ENCODE assay signal across 8 cellular contexts in genomic region chr11:7251836-7252682, GRCh38. TPM values are rescaled to one million over a fixed set of nuclear protein-coding genes. Genes with fewer than 3 reads are reported as not detected.
DNase-seq lines count a peak whose midpoint lies in the region; ATAC-seq, FAIRE-seq and TF ChIP-seq lines count a peak whose summit lies in the region.

A gene with protein sequence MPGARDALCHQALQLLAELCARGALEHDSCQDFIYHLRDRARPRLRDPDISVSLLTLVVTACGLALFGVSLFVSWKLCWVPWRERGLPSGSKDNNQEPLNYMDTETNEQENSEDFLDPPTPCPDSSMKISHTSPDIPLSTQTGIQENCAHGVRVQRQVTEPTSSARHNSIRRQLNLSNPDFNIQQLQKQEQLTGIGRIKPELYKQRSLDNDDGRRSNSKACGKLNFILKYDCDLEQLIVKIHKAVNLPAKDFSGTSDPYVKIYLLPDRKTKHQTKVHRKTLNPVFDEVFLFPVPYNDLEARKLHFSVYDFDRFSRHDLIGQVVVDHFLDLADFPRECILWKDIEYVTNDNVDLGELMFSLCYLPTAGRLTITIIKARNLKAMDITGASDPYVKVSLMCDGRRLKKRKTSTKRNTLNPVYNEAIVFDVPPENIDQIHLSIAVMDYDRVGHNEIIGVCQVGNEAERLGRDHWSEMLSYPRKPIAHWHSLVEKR (plus strand): TSS chr11:7251904. CDS start chr11:7252187, 283 bp downstream.

- TF ChIP-seq POLR2A in spleen (IDR thresholded peaks at IDR 0.05): no peak

- H3K9me3 ChIP-seq in kidney (ENCODE audit: control insufficient read depth in 1 of 2, low read length in 2 of 2): peaks cover 0 to 3% of the 10 kb centered on the region in 2 donors
- H3K9me3 ChIP-seq in spleen: peaks cover 0 to 6% (median 0%) of the 10 kb centered on the region in 8 donors

- no peaks in the 10 kb centered on the region for H3K4me1 Mint-ChIP-seq in central memory CD8-positive, alpha-beta T cell

- peaks cover 6 to 71% (median 27%) of the 10 kb centered on the region in 7 donors for H3K27me3 ChIP-seq in spleen (replicated peaks in 1 of 7)

- H3K4me3 Mint-ChIP-seq in central memory CD8-positive, alpha-beta T cell: peak within 1 kb of the TSS; percentile 5

- DNase-seq in NCI-H510A treated with DMSO at 0.1 percent for 48 hours (lab: John Stamatoyannopoulos, UW) (peak; percentile 56), kidney (peak; percentile 80), spleen (peak; percentile 72), GF-D8 (lab: John Stamatoyannopoulos, UW) (no peak)
- no peak for DNase-seq in central memory CD8-positive, alpha-beta T cell (ENCODE audit: low spot score in 2 of 2)

- H3K27ac ChIP-seq in C4-2B (no peak within 1 kb of the TSS), kidney (ENCODE audit: low read depth in 2 of 2, low read length in 2 of 2) (no peak within 1 kb of the TSS), spleen (no peak within 1 kb of the TSS)

- H3K36me3 ChIP-seq in kidney (ENCODE audit: control insufficient read depth in 1 of 2, insufficient read depth in 2 of 2, low read length in 2 of 2) (no peaks in the 10 kb centered on the region), spleen (no peaks in the 10 kb centered on the region)

- peaks cover 5% of the 10 kb centered on the region for H3K9me3 Mint-ChIP-seq in central memory CD8-positive, alpha-beta T cell

- FAIRE-seq in kidney (lab: Jason Lieb, UNC): no peak

- TF ChIP-seq CTCF in C4-2B (conservative IDR thresholded peaks at IDR 0.05) (peak; percentile 17; the same call in 1 of the 2 replicates), kidney (IDR thresholded peaks at IDR 0.05; ENCODE audit: borderline replicate concordance, extremely low read depth, insufficient read depth) (no peak), spleen (IDR thresholded peaks at IDR 0.05 in 8 of 11, conservative IDR thresholded peaks at IDR 0.05 in 3 of 11) (no peak)

- no peak within 1 kb of the TSS for H3K9ac ChIP-seq in kidney (ENCODE audit: low read length in 2 of 2)

- intact Hi-C loops in kidney (cut with DNase I): no loop called here
- intact Hi-C loops in spleen (cut with DNase I; ENCODE audit: low total_unique reads): no loop called here

- H3K4me1 ChIP-seq in kidney (ENCODE audit: control insufficient read depth in 1 of 2, insufficient read depth in 1 of 2, low read depth in 1 of 2, low read length in 2 of 2) (no peaks in the 10 kb centered on the region), spleen (peaks cover 7 to 18% (median 15%) of the 10 kb centered on the region in 6 donors)

- no peak within 1 kb of the TSS for H3K27ac Mint-ChIP-seq in central memory CD8-positive, alpha-beta T cell (ENCODE audit: low read depth)

- peaks cover 2% of the 10 kb centered on the region for H3K36me3 Mint-ChIP-seq in central memory CD8-positive, alpha-beta T cell (ENCODE audit: insufficient read depth)

- peak; percentile 80 for ATAC-seq in GM21360 (IDR thresholded peaks at IDR 0.05; ENCODE audit: unreplicated experiment)
- no peak for ATAC-seq in central memory CD8-positive, alpha-beta T cell (replicated peaks; ENCODE audit: extremely low read depth, poor library complexity, severe bottlenecking)
- ATAC-seq in GM19455 (IDR thresholded peaks at IDR 0.05; ENCODE audit: unreplicated experiment): no peak

- WGBS in spleen, 5 donors: 2 to 5% (median 2%) methylated on average over 29 to 84 of the region's 84 CpGs

- peaks cover 48% of the 10 kb centered on the region for H3K27me3 Mint-ChIP-seq in central memory CD8-positive, alpha-beta T cell

- peak within 1 kb of the TSS; percentile 56 to 62 for H3K4me3 ChIP-seq in kidney (ENCODE audit: low read length in 2 of 2)
- peak within 1 kb of the TSS; percentile 33 to 70 (median 44) for H3K4me3 ChIP-seq in spleen

RNA-seq across cellular contexts. Expression of the gene that starts here (rescaled TPM):
- total RNA-seq in kidney (1.5 TPM), spleen (under 1 TPM in 3 of 7 donors, not detected in 4; 0.10 to 0.39 (median 0.14) TPM)
- polyA plus RNA-seq in kidney (ENCODE audit: insufficient read depth, low read depth, low replicate concordance) (2.7 TPM), spleen (under 1 TPM; 0.02 to 0.06 (median 0.02) TPM)

Comparison
In these comparisons a context has a peak if more than half of its experiments do, and no peak if none do; other contexts are left out.
1. Peak in DNase-seq and H3K4me3 ChIP-seq in spleen; RNA of the gene not detected or under 1 TPM.
2. DNase-seq: peak in NCI-H510A treated with DMSO at 0.1 percent for 48 hours (single experiment) and kidney (single experiment); none in central memory CD8-positive, alpha-beta T cell (0 of 2) and GF-D8 (single experiment).